In genomic region chr6:167050903-167051302, GRCh38 we compare ENCODE assay signal across 36 cellular contexts.
"Had no signal": no experiment of that assay in that cellular context is flagged by ENCODE, and none has a peak within 500 bp of the region (broad histone marks: within the 10 kb centered on the region; RNA-seq: fewer than 3 reads in every experiment).

No MANE protein-coding gene starts in this region.

- H3K4me3 ChIP-seq: ascending aorta, cardiac muscle cell, MG63, SJSA1 had no signal

- ATAC-seq: activated CD4-positive, alpha-beta T cell treated with anti-CD3 and anti-CD28 coated beads for 36 hours; activated CD4-positive, CD25-positive, alpha-beta regulatory T cell treated with anti-CD3 and anti-CD28 coated beads, Interleukin-2, amount 50 U/mL, for 24 hours; activated CD8-positive, alpha-beta T cell treated with anti-CD3 and anti-CD28 coated beads, Interleukin-2, amount 10 ng/mL, durations not matched to agents 7 days and 5 days; Panc1 had no signal

- H3K9me3 ChIP-seq: ascending aorta, MG63, SJSA1, SK-N-SH had no signal

- H3K9me3 Mint-ChIP-seq: activated CD4-positive, alpha-beta T cell treated with anti-CD3 and anti-CD28 coated beads, Interleukin-2, amount 10 ng/mL, durations not matched to agents 7 days and 5 days; activated naive CD4-positive, alpha-beta T cell treated with anti-CD3 and anti-CD28 coated beads, Interleukin-2, amount 50 U/mL, for 24 hours; activated naive CD8-positive, alpha-beta T cell treated with anti-CD3 and anti-CD28 coated beads, Interleukin-2, amount 10 ng/mL, durations not matched to agents 7 days and 5 days; activated T-cell treated with anti-CD3 and anti-CD28 coated beads, Interleukin-2, amount 50 U/mL, for 24 hours; activated T-helper 2 cell treated with anti-CD3 and anti-CD28 coated beads, Interferon-gamma antibody, Interleukin-2, Interleukin-4, amounts not matched to agents 10 μg/mL and 5 μg/mL and 100 μg/mL, durations not matched to agents 14 hours and 24 hours and 36 hours; IgD-negative memory B cell had no signal

- H3K27ac ChIP-seq: ascending aorta, cardiac muscle cell, SJSA1 had no signal

- H3K36me3 Mint-ChIP-seq: activated naive CD4-positive, alpha-beta T cell treated with anti-CD3 and anti-CD28 coated beads, Interleukin-2, amount 50 U/mL, for 24 hours had no signal

- H3K27ac Mint-ChIP-seq: activated CD4-positive, alpha-beta T cell treated with anti-CD3 and anti-CD28 coated beads for 36 hours; activated CD4-positive, alpha-beta T cell treated with anti-CD3 and anti-CD28 coated beads, Interleukin-2, amount 10 ng/mL, durations not matched to agents 7 days and 5 days; activated CD8-positive, alpha-beta T cell treated with anti-CD3 and anti-CD28 coated beads, Interleukin-2, amount 10 ng/mL, durations not matched to agents 7 days and 5 days; activated naive CD4-positive, alpha-beta T cell treated with anti-CD3 and anti-CD28 coated beads, Interleukin-2, amount 50 U/mL, for 24 hours; activated naive CD8-positive, alpha-beta T cell treated with anti-CD3 and anti-CD28 coated beads, Interleukin-2, amount 10 ng/mL, durations not matched to agents 7 days and 5 days; activated T-cell treated with anti-CD3 and anti-CD28 coated beads, Interleukin-2, amount 50 U/mL, for 24 hours; activated T-helper 2 cell treated with anti-CD3 and anti-CD28 coated beads, Interferon-gamma antibody, Interleukin-2, Interleukin-4, amounts not matched to agents 10 μg/mL and 5 μg/mL and 100 μg/mL, durations not matched to agents 14 hours and 24 hours and 36 hours had no signal

- H3K36me3 ChIP-seq: ascending aorta, cardiac muscle cell, MG63, SJSA1 had no signal

- H3K4me3 Mint-ChIP-seq: activated CD4-positive, alpha-beta T cell treated with anti-CD3 and anti-CD28 coated beads for 36 hours; activated CD4-positive, alpha-beta T cell treated with anti-CD3 and anti-CD28 coated beads, Interleukin-2, amount 10 ng/mL, durations not matched to agents 7 days and 5 days; activated CD8-positive, alpha-beta T cell treated with anti-CD3 and anti-CD28 coated beads, Interleukin-2, amount 10 ng/mL, durations not matched to agents 7 days and 5 days; activated naive CD4-positive, alpha-beta T cell treated with anti-CD3 and anti-CD28 coated beads, Interleukin-2, amount 50 U/mL, for 24 hours; activated naive CD8-positive, alpha-beta T cell treated with anti-CD3 and anti-CD28 coated beads, Interleukin-2, amount 10 ng/mL, durations not matched to agents 7 days and 5 days; activated T-cell treated with anti-CD3 and anti-CD28 coated beads, Interleukin-2, amount 50 U/mL, for 24 hours had no signal

- H3K4me2 ChIP-seq: SK-N-SH had no signal

- H3K27me3 ChIP-seq: ascending aorta, cardiac muscle cell, MG63, SJSA1 had no signal

- H3K9ac ChIP-seq: SK-N-SH had no signal

- H3K4me1 ChIP-seq: ascending aorta, SJSA1 had no signal

- DNase-seq: activated CD4-positive, alpha-beta T cell treated with anti-CD3 and anti-CD28 coated beads for 36 hours; activated CD4-positive, alpha-beta T cell treated with anti-CD3 and anti-CD28 coated beads, Interleukin-2, amount 10 ng/mL, durations not matched to agents 7 days and 5 days; activated CD4-positive, alpha-beta T cell treated with anti-CD3 and anti-CD28 coated beads, Interleukin-2, amount 50 U/mL, for 48 hours; activated CD8-positive, alpha-beta T cell treated with anti-CD3 and anti-CD28 coated beads, Interleukin-2, amount 10 ng/mL, durations not matched to agents 7 days and 5 days; activated gamma-delta T cell; activated naive CD4-positive, alpha-beta T cell treated with Interleukin-2 at 50 U/mL for 16 hours; activated naive CD8-positive, alpha-beta T cell treated with anti-CD3 and anti-CD28 coated beads, Interleukin-2, amount 10 ng/mL, durations not matched to agents 7 days and 5 days; activated T-cell treated with anti-CD3 and anti-CD28 coated beads, Interleukin-2, amount 50 U/mL, for 24 hours; amygdala; Kasumi-1; KG1; MG63; NCI-H1048; NCI-H1105 treated with DMSO at 0.1 percent for 48 hours; NCI-H1436; NCI-H1694 treated with DMSO at 0.1 percent for 48 hours; NCI-H2029; NCI-H2107; NCI-H2171 treated with DMSO at 0.1 percent for 48 hours; NCI-H2227 treated with DMSO at 0.1 percent for 48 hours; NCI-H510A treated with DMSO at 0.1 percent for 48 hours; NCI-H69; NCI-H82; NK-92 treated with Interleukin-12 subunit alpha and Interleukin-12 subunit beta, amount 100 ng/mL, for 24 hours; SHP77 treated with DMSO at 0.1 percent for 48 hours; SK-N-SH; T-helper 1 cell; T1000 had no signal

- H3K27me3 Mint-ChIP-seq: activated CD4-positive, alpha-beta T cell treated with anti-CD3 and anti-CD28 coated beads for 36 hours; activated CD4-positive, alpha-beta T cell treated with anti-CD3 and anti-CD28 coated beads, Interleukin-2, amount 10 ng/mL, durations not matched to agents 7 days and 5 days; activated naive CD4-positive, alpha-beta T cell treated with anti-CD3 and anti-CD28 coated beads, Interleukin-2, amount 50 U/mL, for 24 hours; activated naive CD8-positive, alpha-beta T cell treated with anti-CD3 and anti-CD28 coated beads, Interleukin-2, amount 10 ng/mL, durations not matched to agents 7 days and 5 days; IgD-negative memory B cell had no signal
